13 cellular contexts compared by ENCODE assay signal in the genomic region with DNA sequence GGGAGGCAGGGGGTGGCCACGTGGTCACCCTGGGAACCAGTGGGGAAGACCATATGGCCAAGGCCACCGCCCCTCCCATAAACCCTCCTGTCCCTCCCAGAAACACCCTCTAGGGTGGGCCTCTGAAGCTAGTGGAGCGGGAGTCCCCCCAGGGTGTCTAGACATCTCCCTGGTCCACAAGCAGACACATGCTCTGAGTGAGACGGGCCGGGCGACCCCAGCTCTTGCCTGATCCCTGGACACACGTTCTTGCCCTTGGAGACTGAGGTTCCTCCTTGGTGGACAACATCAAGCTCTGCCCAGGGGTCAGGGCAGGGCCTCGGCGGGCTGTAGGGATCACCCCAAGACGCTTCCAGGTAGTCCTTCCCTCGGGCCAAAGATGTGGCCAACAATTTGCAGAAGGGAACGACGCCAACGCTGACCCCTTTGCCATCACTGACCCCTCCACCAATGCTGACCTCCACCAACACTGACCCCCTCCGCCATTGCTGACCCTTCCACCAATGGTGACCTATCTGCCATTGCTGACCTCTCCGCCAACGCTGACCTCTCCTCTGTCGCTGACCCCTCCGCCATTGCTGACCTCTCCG. TPM values are rescaled to one million over a fixed set of nuclear protein-coding genes. Genes with fewer than 3 reads are reported as not detected.
"Had no signal": no experiment of that assay in that cellular context is flagged by ENCODE, and none has a peak within 500 bp of the region (broad histone marks: within the 10 kb centered on the region; RNA-seq: fewer than 3 reads in every experiment).

No MANE protein-coding gene starts in this region.

- H3K27ac Mint-ChIP-seq: HFFc6 had no signal

- ATAC-seq: HCT116 had no signal

- DNase-seq: GM23248, GOT3, H7, HFFc6, Karpas-422, KBM-7 had no signal

- H3K9ac ChIP-seq: GM23248, KMS-11 had no signal

- H3K36me3 ChIP-seq: HAP-1 had no signal

- H3K4me3 Mint-ChIP-seq: HFFc6, IgD-negative memory B cell had no signal

- H3K4me2 ChIP-seq: KMS-11 had no signal

- H3K9me3 Mint-ChIP-seq: IgD-negative memory B cell had no signal

- H3K36me3 Mint-ChIP-seq: IgD-negative memory B cell had no signal

- H3K4me1 ChIP-seq: HAP-1 had no signal

- H3K4me1 Mint-ChIP-seq: IgD-negative memory B cell had no signal

- H3K27ac ChIP-seq: GM23248, KMS-11 had no signal

- H2AFZ ChIP-seq: GM23248 had no signal

- FAIRE-seq: HTR-8/SVneo had no signal

- H3K9me3 ChIP-seq: HAP-1 had no signal

- H3K4me3 ChIP-seq: GM23248, HAP-1 had no signal

RNA-seq across cellular contexts. Expression of gene FOXL3, which starts 57.1 kb away (rescaled TPM):
- total RNA-seq: GM23248, H4, H7, HFFc6, HT-29 had no signal
- polyA plus RNA-seq: GM23248, IgD-negative memory B cell had no signal
